ENCODE assay signal across 12 cellular contexts in the genomic region with DNA sequence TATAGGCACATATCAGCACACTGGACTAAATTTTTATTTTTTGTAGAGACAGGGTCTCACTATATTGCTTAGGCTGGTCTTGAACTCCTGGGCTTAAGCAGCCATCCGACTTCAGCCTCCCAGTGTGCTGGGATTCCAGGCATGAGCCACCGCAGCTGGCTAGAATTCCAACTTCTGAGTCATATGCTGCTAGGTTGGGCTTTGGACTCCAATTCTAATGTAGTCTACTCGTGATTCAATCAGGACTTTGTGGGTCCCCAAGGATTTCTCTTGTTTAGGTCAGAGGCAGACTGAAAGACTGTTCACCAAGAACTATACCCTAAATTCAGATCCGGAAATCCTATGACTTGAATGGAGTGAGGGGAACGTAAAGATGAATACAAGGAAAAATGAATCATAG.
DNase-seq lines count a peak whose midpoint lies in the region; ATAC-seq lines count a peak whose summit lies in the region.
"Had no signal": no experiment of that assay in that cellular context is flagged by ENCODE, and none has a peak within 500 bp of the region (broad histone marks: within the 10 kb centered on the region; RNA-seq: fewer than 3 reads in every experiment).

No MANE protein-coding gene starts in this region.

- no peak for ATAC-seq in Right ventricle myocardium inferior
- ATAC-seq: GM12878 had no signal

- DNase-seq in Daoy (ENCODE audit: low read depth) (peak; percentile 78), LHCN-M2 (ENCODE audit: low read depth) (peak; percentile 94), dedifferentiated amniotic fluid mesenchymal stem cell (ENCODE audit: extremely low spot score) (peak; percentile 15), renal cortical epithelial cell (ENCODE audit: low read depth) (peak; percentile 14), GM19238 (ENCODE audit: insufficient read length, low spot score) (no peak), Right ventricle myocardium inferior (ENCODE audit: missing footprints) (no peak), cerebellar nuclear complex (lab: John Stamatoyannopoulos, UW) (no peak)
- DNase-seq: activated CD4-positive, alpha-beta T cell treated with anti-CD3 and anti-CD28 coated beads for 1 hour; DND-41; nephron progenitor cell; SHP77 treated with DMSO at 0.1 percent for 48 hours had no signal

- intact Hi-C loops in Right ventricle myocardium inferior (cut with DNase I), result no loop called here

Comparison
In these comparisons a context has a peak if more than half of its experiments do, and no peak if none do; other contexts are left out.
1. DNase-seq: peak in Daoy (single experiment), LHCN-M2 (single experiment), dedifferentiated amniotic fluid mesenchymal stem cell (single experiment) and renal cortical epithelial cell (single experiment); none in GM19238 (single experiment), Right ventricle myocardium inferior (single experiment) and cerebellar nuclear complex (0 of 2).